In genomic region chr1:202501281-202501680, GRCh38 we compare ENCODE assay signal across 8 cellular contexts.
DNase-seq lines count a peak whose midpoint lies in the region; ATAC-seq, FAIRE-seq and TF ChIP-seq lines count a peak whose summit lies in the region.

No MANE protein-coding gene starts in this region.

- no peak overlapping the region for H3K4me3 ChIP-seq in bronchial epithelial cell (ENCODE audit: low read depth, low read length)

- peak; percentile 83 for FAIRE-seq in bronchial epithelial cell (lab: Jason Lieb, UNC)

- no peak for ATAC-seq in HG03565 (IDR thresholded peaks at IDR 0.05; ENCODE audit: unreplicated experiment)
- no peak for ATAC-seq in HG03571 (IDR thresholded peaks at IDR 0.05; ENCODE audit: unreplicated experiment)

- H3K27me3 ChIP-seq in bronchial epithelial cell (ENCODE audit: control insufficient read depth, insufficient read depth, low read length): no peaks in the 10 kb centered on the region

- peak; percentile 40 for TF ChIP-seq CTCF in bronchial epithelial cell (IDR thresholded peaks at IDR 0.05; ENCODE audit: insufficient read depth, low read length, severe bottlenecking)

- no peaks in the 10 kb centered on the region for H3K36me3 ChIP-seq in bronchial epithelial cell (ENCODE audit: control insufficient read depth, insufficient read depth, low read length)

- DNase-seq in NCI-H1092 treated with DMSO at 0.1 percent for 48 hours (lab: John Stamatoyannopoulos, UW) (peak; percentile 49), NCI-H1092 (lab: John Stamatoyannopoulos, UW) (no peak), NCI-H1105 treated with DMSO at 0.1 percent for 48 hours (lab: John Stamatoyannopoulos, UW) (peak; percentile 40), bronchial epithelial cell (ENCODE audit: low read depth) (peak; percentile 53), midbrain (lab: John Stamatoyannopoulos, UW) (peak; percentile 74), ureter (ENCODE audit: low spot score) (no peak)

Comparison
In these comparisons a context has a peak if more than half of its experiments do, and no peak if none do; other contexts are left out.
1. DNase-seq: peak in NCI-H1092 treated with DMSO at 0.1 percent for 48 hours (single experiment), NCI-H1105 treated with DMSO at 0.1 percent for 48 hours (single experiment), bronchial epithelial cell (single experiment) and midbrain (single experiment); none in NCI-H1092 (single experiment) and ureter (single experiment).